Comparison of ENCODE assay signal across 22 cellular contexts in the genomic region with DNA sequence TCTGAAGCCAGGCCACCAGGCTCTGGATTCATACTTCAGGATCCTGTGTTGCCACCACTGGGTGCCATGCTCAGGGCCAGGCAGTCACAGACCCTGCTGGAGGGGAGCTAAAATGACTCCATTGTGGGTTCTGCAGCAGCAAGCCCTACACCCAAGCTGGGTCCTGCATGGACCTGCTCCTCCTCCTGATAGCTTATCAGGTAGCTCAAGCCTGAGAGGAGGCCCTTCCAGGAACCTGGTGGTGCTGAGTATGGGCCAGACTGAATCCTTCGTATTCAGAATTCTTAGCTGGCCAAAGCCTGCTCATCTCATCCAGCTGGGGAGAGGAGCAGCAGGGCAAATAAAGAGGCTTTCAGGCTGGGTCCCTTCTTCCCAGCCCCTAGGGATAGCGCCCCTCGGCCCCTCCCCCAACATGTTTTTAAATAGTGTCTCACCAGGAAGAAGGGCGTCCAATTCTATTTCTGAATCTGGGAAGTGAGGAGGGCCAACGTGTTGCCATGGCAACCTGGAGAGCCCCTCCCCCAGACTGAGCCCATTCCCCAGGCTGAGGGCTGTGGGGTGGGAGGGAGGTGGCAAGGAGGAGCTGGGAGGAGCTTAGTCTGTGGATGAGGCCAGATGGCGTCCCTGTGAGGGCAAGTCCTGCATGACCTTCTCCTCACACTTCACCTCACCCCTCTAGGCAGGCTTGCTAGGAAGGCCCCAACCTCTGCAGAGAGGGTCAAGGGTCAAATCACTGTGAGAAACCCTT.
DNase-seq lines count a peak whose midpoint lies in the region; ATAC-seq and TF ChIP-seq lines count a peak whose summit lies in the region.
"Had no signal": no experiment of that assay in that cellular context is flagged by ENCODE, and none has a peak within 500 bp of the region (broad histone marks: within the 10 kb centered on the region; RNA-seq: fewer than 3 reads in every experiment).

No MANE protein-coding gene starts in this region.

- ATAC-seq in RWPE2 (ENCODE audit: low read depth) (peak; percentile 1; the same call in 1 of the 3 replicates), GM18909 (IDR thresholded peaks at IDR 0.05; ENCODE audit: poor library complexity, unreplicated experiment) (no peak), GM21825 (IDR thresholded peaks at IDR 0.05; ENCODE audit: unreplicated experiment) (no peak), GM19452 (IDR thresholded peaks at IDR 0.05; ENCODE audit: unreplicated experiment) (no peak)
- ATAC-seq: foreskin keratinocyte; stimulated activated effector memory CD8-positive, alpha-beta T cell treated with anti-CD3 and anti-CD28 coated beads, Interleukin-12 subunit alpha, Interleukin-12 subunit beta, amount 100 ng/mL, for 72 hours had no signal

- H4K20me1 ChIP-seq in BLaER1 = no peaks in the 10 kb centered on the region

- H3K9ac ChIP-seq in BLaER1 (peak overlapping the region; percentile 16; the same call in 1 of the 2 replicates), HUES48 (ENCODE audit: low read depth, low read length) (no peak overlapping the region), iPS-18a (ENCODE audit: low read length) (no peak overlapping the region)

- H3K4me1 ChIP-seq in BLaER1 (peaks cover 64% of the 10 kb centered on the region), HUES48 (ENCODE audit: control insufficient read depth, insufficient read depth, low read length) (peaks cover 21% of the 10 kb centered on the region), RWPE2 (ENCODE audit: insufficient read depth, poor library complexity, severe bottlenecking) (no peaks in the 10 kb centered on the region), iPS-18a (ENCODE audit: control insufficient read depth, low read depth, low read length) (peaks cover 20% of the 10 kb centered on the region)
- H3K4me1 ChIP-seq: foreskin keratinocyte, sigmoid colon had no signal

- H3K9me3 ChIP-seq in BLaER1 (no peaks in the 10 kb centered on the region), HUES48 (ENCODE audit: control insufficient read depth, insufficient read depth, low read length) (no peaks in the 10 kb centered on the region), RWPE2 (ENCODE audit: severe bottlenecking) (no peaks in the 10 kb centered on the region), iPS-18a (ENCODE audit: control insufficient read depth, low read depth, low read length) (no peaks in the 10 kb centered on the region)
- H3K9me3 ChIP-seq: sigmoid colon, thoracic aorta had no signal

- H3K27ac ChIP-seq in BLaER1 (peak overlapping the region; percentile 48), HUES48 (ENCODE audit: low read depth, low read length) (peak overlapping the region; percentile 52), RWPE2 (ENCODE audit: poor library complexity, severe bottlenecking) (no peak overlapping the region), iPS-18a (ENCODE audit: low read length) (no peak overlapping the region)
- H3K27ac ChIP-seq: epithelial cell of prostate, foreskin keratinocyte, RWPE1, sigmoid colon, thoracic aorta had no signal

- TF ChIP-seq CTCF in RWPE2 (IDR thresholded peaks at IDR 0.05; ENCODE audit: poor library complexity, severe bottlenecking) = no peak
- TF ChIP-seq CTCF in GM10248 (IDR thresholded peaks at IDR 0.05; ENCODE audit: control extremely low read depth, extremely low read depth, low read depth, missing control alignments) = no peak

- DNase-seq in RWPE2 (ENCODE audit: low spot score) = no peak
- DNase-seq in GM10248 (ENCODE audit: extremely low spot score) = no peak
- DNase-seq: ACHN; activated CD4-positive, alpha-beta T cell treated with anti-CD3 and anti-CD28 coated beads for 4 hours; activated effector memory CD4-positive, alpha-beta T cell treated with Interleukin-2 at 50 U/mL for 16 hours; dermis blood vessel endothelial cell; foreskin keratinocyte; Kasumi-1; NCI-H1105; NCI-H226; NK-92 treated with Interleukin-12 subunit alpha and Interleukin-12 subunit beta, amount 100 ng/mL, for 24 hours; sigmoid colon had no signal

- no peaks in the 10 kb centered on the region for H3K36me3 ChIP-seq in BLaER1
- no peaks in the 10 kb centered on the region for H3K36me3 ChIP-seq in HUES48 (ENCODE audit: control insufficient read depth, insufficient read depth, low read length)
- no peaks in the 10 kb centered on the region for H3K36me3 ChIP-seq in RWPE2 (ENCODE audit: low read depth)
- no peaks in the 10 kb centered on the region for H3K36me3 ChIP-seq in iPS-18a (ENCODE audit: control insufficient read depth, low read depth, low read length)
- H3K36me3 ChIP-seq: sigmoid colon, thoracic aorta had no signal

- CTCF ChIA-PET in GM10248 (lab: Yijun Ruan, JAX) = interaction anchor here (1.3 to 1.4 kb wide), 2 partner anchors 21 to 55 kb away, joined by 3 to 5 read pairs; no protein-coding TSS in a partner anchor

- H3K27me3 ChIP-seq in BLaER1 = no peaks in the 10 kb centered on the region
- H3K27me3 ChIP-seq in HUES48 (ENCODE audit: control insufficient read depth, insufficient read depth, low read length) = no peaks in the 10 kb centered on the region
- H3K27me3 ChIP-seq in RWPE2 (ENCODE audit: insufficient read depth, poor library complexity, severe bottlenecking) = no peaks in the 10 kb centered on the region
- no peaks in the 10 kb centered on the region for H3K27me3 ChIP-seq in iPS-18a (ENCODE audit: control insufficient read depth, insufficient read depth, low read length)
- H3K27me3 ChIP-seq: foreskin keratinocyte had no signal

- peak overlapping the region; percentile 87 for H3K4me2 ChIP-seq in BLaER1

- POLR2A ChIA-PET in GM10248 (lab: Yijun Ruan, JAX) = interaction anchor here (0.6 kb wide), 1 partner anchor 66 kb away, joined by 3 read pairs; no protein-coding TSS in a partner anchor

- H3K4me3 ChIP-seq in BLaER1 = peak overlapping the region; percentile 32; the same call in 1 of the 2 replicates
- H3K4me3 ChIP-seq in HUES48 (ENCODE audit: low read depth, low read length) = peak overlapping the region; percentile 37; the same call in 1 of the 2 replicates
- no peak overlapping the region for H3K4me3 ChIP-seq in RWPE2 (ENCODE audit: severe bottlenecking)
- peak overlapping the region; percentile 24 for H3K4me3 ChIP-seq in iPS-18a (ENCODE audit: low read length)
- H3K4me3 ChIP-seq: sigmoid colon, thoracic aorta had no signal

Comparison
In these comparisons a context has a peak if more than half of its experiments do, and no peak if none do; other contexts are left out.
1. H3K27ac ChIP-seq: peak in BLaER1 (single experiment) and HUES48 (single experiment); none in RWPE2 (single experiment) and iPS-18a (single experiment).